10 cellular contexts compared by ENCODE assay signal in genomic region chr18:3455938-3456685, GRCh38. TPM values are rescaled to one million over a fixed set of nuclear protein-coding genes. Genes with fewer than 3 reads are reported as not detected.
DNase-seq lines count a peak whose midpoint lies in the region; ATAC-seq and TF ChIP-seq lines count a peak whose summit lies in the region.
"Had no signal": no experiment of that assay in that cellular context is flagged by ENCODE, and none has a peak within 500 bp of the region (broad histone marks: within the 10 kb centered on the region; RNA-seq: fewer than 3 reads in every experiment).

No MANE protein-coding gene starts in this region.

- peak; percentile 60 for DNase-seq in A673 (ENCODE audit: low spot score)
- DNase-seq in Karpas-422 = no peak
- DNase-seq in mucosa of descending colon = peak in 1 of 3 donors; percentile 52
- DNase-seq in naive thymus-derived CD4-positive, alpha-beta T cell = no peak
- DNase-seq: amygdala, naive B cell had no signal

- peaks cover 66% of the 10 kb centered on the region for H3K79me2 ChIP-seq in Karpas-422 (ENCODE audit: low read length)

- no peak overlapping the region for H2AFZ ChIP-seq in Karpas-422 (ENCODE audit: low read length)

- H3K27ac Mint-ChIP-seq in naive thymus-derived CD4-positive, alpha-beta T cell = peak overlapping the region in 1 of 9 donors; percentile 8

- H3K36me3 ChIP-seq in A673 (ENCODE audit: insufficient read depth, low read length, poor library complexity, severe bottlenecking) = peaks cover 54% of the 10 kb centered on the region
- peaks cover 56% of the 10 kb centered on the region for H3K36me3 ChIP-seq in Karpas-422 (ENCODE audit: insufficient read depth, low read length)
- H3K36me3 ChIP-seq in ectodermal cell (ENCODE audit: control insufficient read depth, insufficient read depth, low read length) = peaks cover 36% of the 10 kb centered on the region
- H3K36me3 ChIP-seq in mucosa of descending colon (ENCODE audit: low read depth) = no peaks in the 10 kb centered on the region
- H3K36me3 ChIP-seq in naive thymus-derived CD4-positive, alpha-beta T cell (ENCODE audit: control insufficient read depth in 2 of 3, insufficient read depth in 3 of 3, low read length in 3 of 3) = peaks cover 0 to 20% (median 6%) of the 10 kb centered on the region in 3 experiments

- H3K4me2 ChIP-seq in Karpas-422 (ENCODE audit: low read depth, low read length, poor library complexity, severe bottlenecking) = no peak overlapping the region

- H3K27ac ChIP-seq in A673 (ENCODE audit: low read depth, low read length, poor library complexity, severe bottlenecking) (peak overlapping the region; percentile 96), Karpas-422 (ENCODE audit: low read length) (peak overlapping the region; percentile 89; the same call in 1 of the 2 replicates), ectodermal cell (ENCODE audit: insufficient read depth, low read depth, low read length, poor library complexity, severe bottlenecking) (no peak overlapping the region)
- H3K27ac ChIP-seq in naive thymus-derived CD4-positive, alpha-beta T cell (ENCODE audit: low read depth, low read length) = no peak overlapping the region

- WGBS in ectodermal cell, 2 experiments = 78 to 79% methylated on average over 10 of the region's 10 CpGs

- intact Hi-C loops in A673 (cut with micrococcal nuclease; ENCODE audit: unreplicated experiment) (loop anchor here (1.0 to 10.0 kb wide), 4 partner anchors 58 to 289 kb away; no protein-coding TSS in a partner anchor), mucosa of descending colon (cut with DNase I, micrococcal nuclease) (loop anchor here in 1 of 2 donors (10.0 kb wide), 1 partner anchor 209 kb away; no protein-coding TSS in a partner anchor)
- intact Hi-C loops in naive thymus-derived CD4-positive, alpha-beta T cell (cut with micrococcal nuclease) = loop anchor here in 1 of 2 donors (2.0 kb wide), 1 partner anchor 75 kb away; no protein-coding TSS in a partner anchor

- no TSS peak for BruUV-seq in A673 (replicated peaks; lab: Mats Ljungman, UMichigan)

- H3K4me1 ChIP-seq in A673 (ENCODE audit: insufficient read depth, low read length, poor library complexity, severe bottlenecking) (peaks cover 38% of the 10 kb centered on the region), Karpas-422 (ENCODE audit: low read length) (peaks cover 44% of the 10 kb centered on the region), ectodermal cell (ENCODE audit: control insufficient read depth, insufficient read depth, low read length) (peaks cover 35% of the 10 kb centered on the region), mucosa of descending colon (ENCODE audit: low read depth) (peaks cover 35% of the 10 kb centered on the region)
- peaks cover 15 to 39% of the 10 kb centered on the region in 2 donors for H3K4me1 ChIP-seq in naive thymus-derived CD4-positive, alpha-beta T cell (ENCODE audit: control insufficient read depth in 2 of 2, insufficient read depth in 2 of 2, low read length in 2 of 2)

- no peaks in the 10 kb centered on the region for H3K27me3 ChIP-seq in A673 (replicated peaks; ENCODE audit: insufficient read depth, low read depth, low read length, poor library complexity)
- H3K27me3 ChIP-seq in Karpas-422 (ENCODE audit: low read length) = no peaks in the 10 kb centered on the region
- no peaks in the 10 kb centered on the region for H3K27me3 ChIP-seq in ectodermal cell (ENCODE audit: control insufficient read depth, insufficient read depth, low read length, poor library complexity, severe bottlenecking)
- no peaks in the 10 kb centered on the region for H3K27me3 ChIP-seq in naive thymus-derived CD4-positive, alpha-beta T cell (ENCODE audit: control insufficient read depth in 2 of 2, insufficient read depth in 2 of 2, low read length in 2 of 2)

- no peak overlapping the region for H3K9ac ChIP-seq in Karpas-422 (ENCODE audit: low read length)

- H3K36me3 Mint-ChIP-seq in naive thymus-derived CD4-positive, alpha-beta T cell = peaks cover 12 to 35% (median 26%) of the 10 kb centered on the region in 5 donors

- H3K27me3 Mint-ChIP-seq in naive thymus-derived CD4-positive, alpha-beta T cell = no peaks in the 10 kb centered on the region
- H3K27me3 Mint-ChIP-seq: naive B cell had no signal

- no peaks in the 10 kb centered on the region for H3K9me2 ChIP-seq in Karpas-422 (replicated peaks; ENCODE audit: insufficient read depth, low read length)

- POLR2A ChIA-PET in A673 (lab: Charles Lee; ENCODE audit: low non-redundant PET) = interaction anchor here (0.6 kb wide), 1 partner anchor 65 kb away, joined by 3 read pairs; no protein-coding TSS in a partner anchor
- POLR2A ChIA-PET in naive thymus-derived CD4-positive, alpha-beta T cell (lab: Charles Lee) = interaction anchor here (0.6 to 5.7 kb wide), 5 partner anchors 12 to 177 kb away, joined by 3 to 90 read pairs (median 5); no protein-coding TSS in a partner anchor

- CTCF ChIA-PET in A673 (lab: Charles Lee) = no interaction called here
- CTCF ChIA-PET in naive thymus-derived CD4-positive, alpha-beta T cell (lab: Charles Lee) = interaction anchor here (1.2 to 4.6 kb wide), 9 partner anchors 11 to 487 kb away, joined by 3 to 46 read pairs (median 10); no protein-coding TSS in a partner anchor

- H3K4me3 ChIP-seq in A673 (ENCODE audit: low read depth, low read length, poor library complexity, severe bottlenecking) (peak overlapping the region; percentile 91), Karpas-422 (ENCODE audit: low read length) (no peak overlapping the region), ectodermal cell (ENCODE audit: insufficient read depth, low read depth, low read length) (peak overlapping the region; percentile 92), mucosa of descending colon (no peak overlapping the region)
- H3K4me3 ChIP-seq in naive thymus-derived CD4-positive, alpha-beta T cell (ENCODE audit: low read length) = no peak overlapping the region

- H3K4me3 Mint-ChIP-seq in naive thymus-derived CD4-positive, alpha-beta T cell = peak overlapping the region in 1 of 10 donors; percentile 37

- H3K4me1 Mint-ChIP-seq in naive thymus-derived CD4-positive, alpha-beta T cell = peaks cover 22 to 69% (median 32%) of the 10 kb centered on the region in 7 donors

- TF ChIP-seq CTCF in A673 (conservative IDR thresholded peaks at IDR 0.05; ENCODE audit: low read depth, low read length) (no peak), mucosa of descending colon (IDR thresholded peaks at IDR 0.05) (no peak)

- ATAC-seq in mucosa of descending colon = peak; percentile 56
- no peak for ATAC-seq in naive thymus-derived CD4-positive, alpha-beta T cell
- ATAC-seq in HG02852 (IDR thresholded peaks at IDR 0.05; ENCODE audit: unreplicated experiment) = no peak
- no peak for ATAC-seq in HG03280 (IDR thresholded peaks at IDR 0.05; ENCODE audit: unreplicated experiment)
- ATAC-seq in HG03432 (IDR thresholded peaks at IDR 0.05; ENCODE audit: unreplicated experiment) = no peak

- H4K20me1 ChIP-seq in Karpas-422 (ENCODE audit: insufficient read depth, low read depth, low read length) = peaks cover 24% of the 10 kb centered on the region

- H3K9me3 ChIP-seq in A673 (ENCODE audit: low read depth, low read length, poor library complexity, severe bottlenecking) (peaks cover 13% of the 10 kb centered on the region), Karpas-422 (ENCODE audit: low read length) (no peaks in the 10 kb centered on the region), ectodermal cell (ENCODE audit: control insufficient read depth, low read length) (no peaks in the 10 kb centered on the region), mucosa of descending colon (no peaks in the 10 kb centered on the region)
- H3K9me3 ChIP-seq in naive thymus-derived CD4-positive, alpha-beta T cell (ENCODE audit: control insufficient read depth in 2 of 3, low read length in 3 of 3) = no peaks in the 10 kb centered on the region

- peaks cover 0 to 5% (median 0%) of the 10 kb centered on the region in 11 donors for H3K9me3 Mint-ChIP-seq in naive thymus-derived CD4-positive, alpha-beta T cell

RNA-seq across cellular contexts. Expression of gene TGIF1, which starts 6.1 kb away (rescaled TPM):
- total RNA-seq in A673 (2021) (86.9 and 98.3 TPM in 2 replicates), mucosa of descending colon (10 to 100 TPM; 37.1 to 67.2 (median 59.1) TPM)
- total RNA-seq in Karpas-422 (2014; rRNA removed; shearing (Covaris generic); ENCODE audit: low replicate concordance) = 82.6 and 110 TPM in 2 replicates
- 177 TPM for polyA plus RNA-seq in ectodermal cell (2013, experiment 1 of 4)
- polyA plus RNA-seq in ectodermal cell (2013, experiment 2 of 4) = 192 TPM
- 175 TPM for polyA plus RNA-seq in ectodermal cell (2013, experiment 3 of 4)
- 186 TPM for polyA plus RNA-seq in ectodermal cell (2013, experiment 4 of 4)
- total RNA-seq in naive thymus-derived CD4-positive, alpha-beta T cell = 10 to 100 TPM; 15.4 to 88.7 (median 63.6) TPM
- 10 to 100 TPM; 23.6 to 38.8 TPM for polyA plus RNA-seq in naive thymus-derived CD4-positive, alpha-beta T cell

Comparison
In these comparisons a context has a peak if more than half of its experiments do, and no peak if none do; other contexts are left out.
1. H3K27ac ChIP-seq: peak in A673 (single experiment) and Karpas-422 (single experiment); none in ectodermal cell (single experiment) and naive thymus-derived CD4-positive, alpha-beta T cell (single experiment).
2. H3K4me3 ChIP-seq: peak in A673 (single experiment) and ectodermal cell (single experiment); none in Karpas-422 (single experiment), mucosa of descending colon (single experiment) and naive thymus-derived CD4-positive, alpha-beta T cell (single experiment).